Comparison of ENCODE assay signal across 13 cellular contexts in genomic region chr5:133938932-133939331, GRCh38. TPM values are rescaled to one million over a fixed set of nuclear protein-coding genes. Genes with fewer than 3 reads are reported as not detected.
DNase-seq lines count a peak whose midpoint lies in the region; ATAC-seq and TF ChIP-seq lines count a peak whose summit lies in the region.
"Had no signal": no experiment of that assay in that cellular context is flagged by ENCODE, and none has a peak within 500 bp of the region (broad histone marks: within the 10 kb centered on the region; RNA-seq: fewer than 3 reads in every experiment).

No MANE protein-coding gene starts in this region.

- H3K27me3 ChIP-seq in DOHH2 (ENCODE audit: control insufficient read depth, low read length) (no peaks in the 10 kb centered on the region), transverse colon (no peaks in the 10 kb centered on the region)

- TF ChIP-seq POLR2A in transverse colon (IDR thresholded peaks at IDR 0.05), result no peak

- H3K27me3 Mint-ChIP-seq in activated T-helper 17 cell treated with anti-CD3 and anti-CD28 coated beads, Interleukin-2, amount 50 U/mL, for 72 hours, result peaks cover 4% of the 10 kb centered on the region
- H3K27me3 Mint-ChIP-seq: activated CD8-positive, alpha-beta T cell treated with anti-CD3 and anti-CD28 coated beads for 36 hours had no signal

- H3K4me1 ChIP-seq in DOHH2 (ENCODE audit: control insufficient read depth, low read length) (peaks cover 79% of the 10 kb centered on the region), transverse colon (peaks cover 0 to 3% (median 0%) of the 10 kb centered on the region in 4 donors)

- H3K4me1 Mint-ChIP-seq in activated T-helper 17 cell treated with anti-CD3 and anti-CD28 coated beads, Interleukin-2, amount 50 U/mL, for 72 hours, result peaks cover 3% of the 10 kb centered on the region

- peak overlapping the region; percentile 50 for H3K4me2 ChIP-seq in DOHH2 (ENCODE audit: low read length)

- H3K4me3 ChIP-seq in DOHH2 (ENCODE audit: low read length) (peak overlapping the region; percentile 21), transverse colon (no peak overlapping the region)
- H3K4me3 ChIP-seq: lung had no signal

- no peak overlapping the region for H3K27ac Mint-ChIP-seq in activated T-helper 17 cell treated with anti-CD3 and anti-CD28 coated beads, Interleukin-2, amount 50 U/mL, for 72 hours

- H3K79me2 ChIP-seq in DOHH2 (ENCODE audit: control insufficient read depth, low read length), result no peaks in the 10 kb centered on the region

- WGBS in transverse colon (ENCODE audit: low coverage in 1 of 2), 2 donors, result 57 to 70% methylated on average over 3 of the region's 3 CpGs

- H3K27ac ChIP-seq in DOHH2 (ENCODE audit: low read depth, low read length), result peak overlapping the region; percentile 97
- no peak overlapping the region for H3K27ac ChIP-seq in transverse colon

- TF ChIP-seq CTCF in DOHH2 (IDR thresholded peaks at IDR 0.05; ENCODE audit: low read depth, low read length, poor library complexity, severe bottlenecking) (no peak), transverse colon (IDR thresholded peaks at IDR 0.05) (no peak)

- ATAC-seq in GM19351 (IDR thresholded peaks at IDR 0.05; ENCODE audit: unreplicated experiment) (peak; percentile 51), HG02938 (IDR thresholded peaks at IDR 0.05; ENCODE audit: unreplicated experiment) (peak; percentile 67)
- peak; percentile 58 for ATAC-seq in activated T-helper 17 cell treated with anti-CD3 and anti-CD28 coated beads, Interleukin-2, amount 50 U/mL, for 72 hours (replicated peaks)
- ATAC-seq: activated CD8-positive, alpha-beta T cell treated with anti-CD3 and anti-CD28 coated beads for 36 hours; SK-N-SH treated with all-trans-retinoic acid at 6 μM for 48 hours had no signal

- DNase-seq in NCI-H1048 (lab: John Stamatoyannopoulos, UW) (no peak), AG08396 (ENCODE audit: low spot score) (no peak), transverse colon (no peak), C1 segment of cervical spinal cord (lab: John Stamatoyannopoulos, UW) (no peak)
- DNase-seq: activated CD8-positive, alpha-beta T cell treated with anti-CD3 and anti-CD28 coated beads for 36 hours; NCI-H526; stimulated activated CD4-positive, alpha-beta T cell treated with anti-CD3 and anti-CD28 coated beads, Interleukin-4, amount 100 ng/mL, for 4 hours had no signal

- peaks cover 62% of the 10 kb centered on the region for H3F3A ChIP-seq in DOHH2 (ENCODE audit: control insufficient read depth, insufficient read depth)

- H3K36me3 ChIP-seq in DOHH2 (ENCODE audit: control insufficient read depth, low read length) (peaks cover 3% of the 10 kb centered on the region; the same call in 1 of the 2 replicates), transverse colon (no peaks in the 10 kb centered on the region)

- intact Hi-C loops in transverse colon (cut with DNase I; ENCODE audit: low total_unique reads), result no loop called here

- no peaks in the 10 kb centered on the region for H3K9me2 ChIP-seq in DOHH2 (replicated peaks; ENCODE audit: control insufficient read depth, low read length)

- H3K4me3 Mint-ChIP-seq in activated T-helper 17 cell treated with anti-CD3 and anti-CD28 coated beads, Interleukin-2, amount 50 U/mL, for 72 hours, result no peak overlapping the region
- H3K4me3 Mint-ChIP-seq: activated CD8-positive, alpha-beta T cell treated with anti-CD3 and anti-CD28 coated beads for 36 hours had no signal

- no peaks in the 10 kb centered on the region for H3K9me3 Mint-ChIP-seq in activated T-helper 17 cell treated with anti-CD3 and anti-CD28 coated beads, Interleukin-2, amount 50 U/mL, for 72 hours

- no peaks in the 10 kb centered on the region for H3K36me3 Mint-ChIP-seq in activated T-helper 17 cell treated with anti-CD3 and anti-CD28 coated beads, Interleukin-2, amount 50 U/mL, for 72 hours (ENCODE audit: low read depth)

- TF ChIP-seq EP300 in transverse colon (IDR thresholded peaks at IDR 0.05; ENCODE audit: low read depth), result no peak

- H3K9me3 ChIP-seq in DOHH2 (ENCODE audit: control insufficient read depth, insufficient read depth, low read length), result peaks cover 7% of the 10 kb centered on the region; the same call in 1 of the 2 replicates
- H3K9me3 ChIP-seq in transverse colon, result no peaks in the 10 kb centered on the region

- no peaks in the 10 kb centered on the region for H4K20me1 ChIP-seq in DOHH2 (ENCODE audit: control insufficient read depth, insufficient read depth, low read depth, low read length)

- in situ Hi-C loops in transverse colon (cut with MboI; ENCODE audit: low pct_ligation_motif_present in 1 of 4, low pct_unique_long_range_greater_than_20kb in 1 of 4, low sequenced_read_pairs in 3 of 4), result no loop called here

RNA-seq across cellular contexts. Expression of gene C5orf15, which starts 29.5 kb away (rescaled TPM):
- 10 to 100 TPM; 17.9 to 36.8 TPM for total RNA-seq in activated T-helper 17 cell treated with anti-CD3 and anti-CD28 coated beads, Interleukin-2, amount 50 U/mL, for 72 hours
- total RNA-seq in transverse colon, result 10 to 100 TPM; 36.5 to 91.7 (median 45.6) TPM
